8 cellular contexts compared by ENCODE assay signal in genomic region chr22:32474635-32475427, GRCh38. TPM values are rescaled to one million over a fixed set of nuclear protein-coding genes. Genes with fewer than 3 reads are reported as not detected.
DNase-seq lines count a peak whose midpoint lies in the region; ATAC-seq and TF ChIP-seq lines count a peak whose summit lies in the region.

TSS of gene FBXO7 (plus strand) at chr22:32474811. CDS start at chr22:32475003, 192 bp downstream.

- CTCF ChIA-PET in PC-9 (lab: Charles Lee), result interaction anchor here (0.6 kb wide), 1 partner anchor 488 kb away, joined by 6 read pairs; no protein-coding TSS in a partner anchor

- H3K27ac Mint-ChIP-seq in IgD-negative memory B cell, result peak within 1 kb of the TSS; percentile 93 to 97 (median 95)

- H3K9me3 Mint-ChIP-seq in IgD-negative memory B cell, result no peaks in the 10 kb centered on the region

- BruUV-seq in PC-9 (replicated peaks; lab: Mats Ljungman, UMichigan), result no TSS peak

- H3K9ac ChIP-seq in mucosa of rectum (ENCODE audit: low read depth in 1 of 2, low read length in 2 of 2), result peak within 1 kb of the TSS; percentile 92 to 98

- no peaks in the 10 kb centered on the region for H3K27me3 ChIP-seq in PC-9 (ENCODE audit: insufficient read depth, low read depth)
- H3K27me3 ChIP-seq in mucosa of rectum (ENCODE audit: control insufficient read depth in 2 of 2, insufficient read depth in 2 of 2, low read length in 2 of 2), result no peaks in the 10 kb centered on the region

- peaks cover 34% of the 10 kb centered on the region for H4K20me1 ChIP-seq in PC-9 (ENCODE audit: insufficient read depth)

- H3K36me3 ChIP-seq in PC-9 (ENCODE audit: low read depth) (peaks cover 3% of the 10 kb centered on the region), mucosa of rectum (ENCODE audit: control insufficient read depth in 2 of 2, insufficient read depth in 2 of 2, low read length in 2 of 2) (peaks cover 0 to 1% of the 10 kb centered on the region in 2 donors)

- peaks cover 18 to 27% (median 22%) of the 10 kb centered on the region in 3 donors for H3K4me1 Mint-ChIP-seq in IgD-negative memory B cell

- H3K27me3 Mint-ChIP-seq in IgD-negative memory B cell, result no peaks in the 10 kb centered on the region

- DNase-seq in DMS 273 (lab: John Stamatoyannopoulos, UW; ENCODE audit: unreplicated experiment) (peak; percentile 95), PC-9 (peak; percentile 71 to 90), erythroblast (lab: John Stamatoyannopoulos, UW) (peak; percentile 92 to 95)
- peak; percentile 86 for DNase-seq in activated T-cell treated with anti-CD3 and anti-CD28 coated beads, Interleukin-2, amount 50 U/mL, for 1 hour
- peak; percentile 88 for DNase-seq in stimulated activated CD8-positive, alpha-beta memory T cell treated with anti-CD3 and anti-CD28 coated beads, Interleukin-4, amount 100 ng/mL, for 48 hours

- peak; percentile 59 for TF ChIP-seq CTCF in PC-9 (conservative IDR thresholded peaks at IDR 0.05)

- peak; percentile 58 for ATAC-seq in GM21526 (IDR thresholded peaks at IDR 0.05; ENCODE audit: low FRiP score, unreplicated experiment)

- H3K4me3 ChIP-seq in PC-9, result peak within 1 kb of the TSS; percentile 77
- H3K4me3 ChIP-seq in mucosa of rectum (ENCODE audit: low read length in 2 of 2), result peak within 1 kb of the TSS; percentile 81 to 94

- H3K4me3 Mint-ChIP-seq in IgD-negative memory B cell, result peak within 1 kb of the TSS; percentile 92 to 99 (median 96)

- peak within 1 kb of the TSS; percentile 82 for H2AFZ ChIP-seq in PC-9

- H3K9me3 ChIP-seq in PC-9 (ENCODE audit: insufficient read depth, low read depth) (no peaks in the 10 kb centered on the region), mucosa of rectum (ENCODE audit: control insufficient read depth in 2 of 2, low read length in 2 of 2) (no peaks in the 10 kb centered on the region)

- intact Hi-C loops in PC-9 (cut with micrococcal nuclease; ENCODE audit: unreplicated experiment), result loop anchor here (5.0 to 10.0 kb wide), 3 partner anchors 270 to 512 kb away; partner anchors contain the start of gene RFPL2

- POLR2A ChIA-PET in PC-9 (lab: Charles Lee; ENCODE audit: unreplicated experiment), result interaction anchor here (0.5 to 0.7 kb wide), 4 partner anchors 35 to 494 kb away, joined by 3 to 4 read pairs (median 3); no protein-coding TSS in a partner anchor

- H3K9me2 ChIP-seq in PC-9 (ENCODE audit: insufficient read depth), result no peaks in the 10 kb centered on the region

- peaks cover 56% of the 10 kb centered on the region for H3K79me2 ChIP-seq in PC-9 (ENCODE audit: low read depth)

- H3K27ac ChIP-seq in PC-9 (peak within 1 kb of the TSS; percentile 81), mucosa of rectum (ENCODE audit: low read depth in 2 of 2, low read length in 2 of 2) (peak within 1 kb of the TSS; percentile 94 to 97)

- H3K4me1 ChIP-seq in PC-9 (replicated peaks; ENCODE audit: insufficient read depth) (peaks cover 40% of the 10 kb centered on the region), mucosa of rectum (ENCODE audit: control insufficient read depth in 2 of 2, insufficient read depth in 2 of 2, low read length in 2 of 2) (peaks cover 12 to 18% of the 10 kb centered on the region in 2 donors)

- peaks cover 19% of the 10 kb centered on the region for H3F3A ChIP-seq in PC-9 (ENCODE audit: insufficient read depth, low read depth)

- H3K4me2 ChIP-seq in PC-9, result peak within 1 kb of the TSS; percentile 84

- TF ChIP-seq POLR2A in erythroblast (IDR thresholded peaks at IDR 0.05; ENCODE audit: low read length), result peak; percentile 77

- no peaks in the 10 kb centered on the region for H3K36me3 Mint-ChIP-seq in IgD-negative memory B cell

RNA-seq across cellular contexts. Expression of gene FBXO7, which starts in this region (rescaled TPM):
- 148 TPM for polyA plus RNA-seq in IgD-negative memory B cell
- total RNA-seq in PC-9 (2021), result 76.0 and 81.9 TPM in 2 replicates

Comparison
In these comparisons a context has a peak if more than half of its experiments do, and no peak if none do; other contexts are left out.
1. Peak in every context shown above with its lines: DNase-seq, ATAC-seq, H3K4me3 ChIP-seq and H3K27ac ChIP-seq.